8 cellular contexts compared by ENCODE assay signal in genomic region chr3:141460097-141460704, GRCh38. TPM values are rescaled to one million over a fixed set of nuclear protein-coding genes. Genes with fewer than 3 reads are reported as not detected.
DNase-seq lines count a peak whose midpoint lies in the region; ATAC-seq, FAIRE-seq and TF ChIP-seq lines count a peak whose summit lies in the region.

No MANE protein-coding gene starts in this region.

- DNase-seq in NCI-H526 (lab: John Stamatoyannopoulos, UW) (peak; percentile 63 to 93), cerebellum (ENCODE audit: low spot score) (peak; percentile 88), HepG2 (ENCODE audit: low spot score) (peak; percentile 75)
- peak; percentile 85 to 95 for DNase-seq in activated CD4-positive, alpha-beta T cell treated with anti-CD3 and anti-CD28 coated beads for 4 hours
- peak; percentile 72 to 81 (median 76) for DNase-seq in stimulated activated CD4-positive, alpha-beta T cell treated with anti-CD3 and anti-CD28 coated beads, TNF-alpha, amount 100 ng/mL, for 1 hour (ENCODE audit: low read depth in 3 of 3, low spot score in 1 of 3)

- no peaks in the 10 kb centered on the region for H3K27me3 ChIP-seq in HepG2 (ENCODE audit: control insufficient read depth in 1 of 2, insufficient read depth in 2 of 2, low read length in 2 of 2)

- intact Hi-C loops in HepG2 (cut with micrococcal nuclease; ENCODE audit: unreplicated experiment), result loop anchor here (1.0 to 10.0 kb wide), 2 partner anchors 101 to 185 kb away; no protein-coding TSS in a partner anchor

- no peak overlapping the region for H2AFZ ChIP-seq in HepG2 (ENCODE audit: low read length)

- peaks cover 9% of the 10 kb centered on the region for H3K9me3 ChIP-seq in HepG2 (ENCODE audit: low read length)

- H3K4me2 ChIP-seq in HepG2 (ENCODE audit: low read depth, low read length), result no peak overlapping the region

- H3K4me1 ChIP-seq in HepG2 (ENCODE audit: insufficient read depth, low read length), result peaks cover 77% of the 10 kb centered on the region

- TF ChIP-seq POLR2A in HepG2 (IDR thresholded peaks at IDR 0.05; ENCODE audit: insufficient read depth in 1 of 2, low read depth in 2 of 2, low read length in 2 of 2), result no peak

- H3K36me3 ChIP-seq in HepG2 (replicated peaks in 1 of 2; ENCODE audit: control insufficient read depth in 1 of 2, insufficient read depth in 2 of 2, low read length in 2 of 2), result no peaks in the 10 kb centered on the region

- in situ Hi-C loops in HepG2 (cut with HindIII; ENCODE audit: extremely low pct_ligation_motif_present, low pct_unique_long_range_greater_than_20kb), result loop anchor here (5.0 kb wide), 1 partner anchor 97 kb away; no protein-coding TSS in a partner anchor

- TF ChIP-seq EP300 in HepG2 (IDR thresholded peaks at IDR 0.05; ENCODE audit: low read depth in 2 of 2, low read length in 2 of 2) (no peak), HepG2 (CRISPR knock-in tag; IDR thresholded peaks at IDR 0.05; ENCODE audit: borderline replicate concordance) (no peak)

- H3K27ac ChIP-seq in C4-2B, result no peak overlapping the region
- no peak overlapping the region for H3K27ac ChIP-seq in HepG2 (ENCODE audit: extremely low read length, insufficient read depth, low read length)

- ATAC-seq in GM19372 (IDR thresholded peaks at IDR 0.05; ENCODE audit: low read depth, unreplicated experiment) (peak; percentile 88), HG03460 (IDR thresholded peaks at IDR 0.05; ENCODE audit: unreplicated experiment) (peak; percentile 88), HepG2 (peak; percentile 92)

- 16% methylated on average over 9 of the region's 10 CpGs for WGBS in HepG2 (ENCODE audit: low lambda C conversion rate)

- peak; percentile 37 for FAIRE-seq in HepG2 (lab: Jason Lieb, UNC)

- peak; percentile 86 for TF ChIP-seq RAD21 in HepG2 (CRISPR knock-in tag; IDR thresholded peaks at IDR 0.05)

- TF ChIP-seq CTCF in C4-2B (conservative IDR thresholded peaks at IDR 0.05) (peak; percentile 99), HepG2 (CRISPR knock-in tag; IDR thresholded peaks at IDR 0.05) (peak; percentile 95)

- POLR2A ChIA-PET in HepG2 (lab: Yijun Ruan, JAX), result interaction anchor here (1.1 to 1.3 kb wide), 3 partner anchors 99 to 152 kb away, joined by 3 to 5 read pairs (median 4); no protein-coding TSS in a partner anchor

- H4K20me1 ChIP-seq in HepG2 (ENCODE audit: insufficient read depth, low read length), result no peaks in the 10 kb centered on the region

- H3K4me3 ChIP-seq in HepG2 (replicated peaks in 1 of 3; ENCODE audit: insufficient read depth in 1 of 3, low read depth in 2 of 3, low read length in 3 of 3), result no peak overlapping the region

- no peak overlapping the region for H3K9ac ChIP-seq in HepG2 (ENCODE audit: insufficient read depth, low read depth, low read length)

- CTCF ChIA-PET in HepG2 (lab: Yijun Ruan, JAX; ENCODE audit: low intra/inter-chr PET ratio, low total read pairs), result interaction anchor here (0.7 to 5.1 kb wide), 5 partner anchors 11 to 185 kb away, joined by 3 to 42 read pairs (median 5); no protein-coding TSS in a partner anchor

- no TSS peak for BruUV-seq in HepG2 (replicated peaks; lab: Mats Ljungman, UMichigan)

- no peaks in the 10 kb centered on the region for H3K79me2 ChIP-seq in HepG2 (ENCODE audit: insufficient read depth, low read length)

TF ChIP-seq in HepG2, 621 proteins besides CTCF, POLR2A, EP300 and RAD21 (continues in another document):
- TF ChIP-seq KAT7 (CRISPR knock-in tag; IDR thresholded peaks at IDR 0.05; ENCODE audit: borderline replicate concordance), result no peak
- TF ChIP-seq SMARCE1 (IDR thresholded peaks at IDR 0.05; ENCODE audit: borderline replicate concordance), result no peak
- TF ChIP-seq ZNF780A (CRISPR knock-in tag; IDR thresholded peaks at IDR 0.05), result no peak
- no peak for TF ChIP-seq PPARG (CRISPR knock-in tag; conservative IDR thresholded peaks at IDR 0.05)
- no peak for TF ChIP-seq ZNF530 (CRISPR knock-in tag; IDR thresholded peaks at IDR 0.05; ENCODE audit: low read depth)
- TF ChIP-seq ZNF460 (CRISPR knock-in tag; IDR thresholded peaks at IDR 0.05; ENCODE audit: borderline replicate concordance), result no peak
- no peak for TF ChIP-seq ZEB1 (IDR thresholded peaks at IDR 0.05; ENCODE audit: insufficient replicate concordance, low read depth)
- TF ChIP-seq SP1 (IDR thresholded peaks at IDR 0.05), result no peak
- no peak for TF ChIP-seq SP1 (CRISPR knock-in tag; IDR thresholded peaks at IDR 0.05)
- no peak for TF ChIP-seq CHCHD3 (CRISPR knock-in tag; IDR thresholded peaks at IDR 0.05)
- no peak for TF ChIP-seq POLR2G (IDR thresholded peaks at IDR 0.05; ENCODE audit: low read depth, low read length)
- TF ChIP-seq MIXL1 (CRISPR knock-in tag; IDR thresholded peaks at IDR 0.05), result 0 out of 2 replicates have a peak, but pooled peaks have one; percentile 32
- TF ChIP-seq SMARCC2 (IDR thresholded peaks at IDR 0.05), result no peak
- 0 out of 2 replicates have a peak, but pooled peaks have one; percentile 26 for TF ChIP-seq HBP1 (CRISPR knock-in tag; IDR thresholded peaks at IDR 0.05; ENCODE audit: low read depth)
- TF ChIP-seq ZNF512B (CRISPR knock-in tag; IDR thresholded peaks at IDR 0.05; ENCODE audit: borderline replicate concordance), result no peak
- no peak for TF ChIP-seq DDIT3 (CRISPR knock-in tag; IDR thresholded peaks at IDR 0.05)
- 0 out of 2 replicates have a peak, but pooled peaks have one; percentile 35 for TF ChIP-seq SALL2 (CRISPR knock-in tag; IDR thresholded peaks at IDR 0.05)
- no peak for TF ChIP-seq THYN1 (CRISPR knock-in tag; IDR thresholded peaks at IDR 0.05; ENCODE audit: borderline replicate concordance, low read depth)
- no peak for TF ChIP-seq SMAD1 (CRISPR knock-in tag; IDR thresholded peaks at IDR 0.05; ENCODE audit: borderline replicate concordance, low read depth)

RNA-seq across cellular contexts. Expression of gene RASA2, which starts 26.6 kb away (rescaled TPM):
- total RNA-seq in cerebellum, result 30.3 TPM
- total RNA-seq in HepG2 (2016; rRNA removed; fragmentation: Illumina TruSeq; extraction: Trizol), result 8.5 and 10.7 TPM in 2 replicates
- 3.6 and 5.2 TPM in 2 replicates for total RNA-seq in HepG2 (2016; cell fraction: cytosol; rRNA removed; fragmentation: Illumina TruSeq; extraction: Trizol; ENCODE audit: low read depth)
- total RNA-seq in HepG2 (2016; cell fraction: insoluble cytoplasmic fraction; rRNA removed; fragmentation: Illumina TruSeq; extraction: Trizol), result 8.6 and 10.3 TPM in 2 replicates
- total RNA-seq in HepG2 (2016; cell fraction: membrane; rRNA removed; fragmentation: Illumina TruSeq; extraction: Trizol), result 3.4 and 4.9 TPM in 2 replicates
- total RNA-seq in HepG2 (2016; cell fraction: nucleus; rRNA removed; fragmentation: Illumina TruSeq; extraction: Trizol), result 14.0 and 14.2 TPM in 2 replicates
- 4.8 and 5.4 TPM in 2 replicates for polyA plus RNA-seq in HepG2 (2011; rRNA removed)
- polyA plus RNA-seq in HepG2 (2011; cell fraction: cytosol; rRNA removed), result 1.7 and 2.9 TPM in 2 replicates
- 5.9 and 7.2 TPM in 2 replicates for polyA plus RNA-seq in HepG2 (2011; cell fraction: nucleus; rRNA removed)
- 4.2 and 4.9 TPM in 2 replicates for polyA plus RNA-seq in HepG2 (2012)
- 0.27 and 0.46 TPM in 2 replicates for polyA plus RNA-seq in HepG2 (2016; cell fraction: cytosol; fragmentation: Illumina TruSeq; extraction: Trizol; ENCODE audit: low read depth)
- polyA plus RNA-seq in HepG2 (2016; cell fraction: insoluble cytoplasmic fraction; fragmentation: Illumina TruSeq; extraction: Trizol; ENCODE audit: low read depth), result 6.2 and 6.4 TPM in 2 replicates
- polyA plus RNA-seq in HepG2 (2016; cell fraction: membrane; fragmentation: Illumina TruSeq; extraction: Trizol; ENCODE audit: low read depth), result 1.2 TPM in 2 replicates
- polyA plus RNA-seq in HepG2 (2016; cell fraction: nucleus; fragmentation: Illumina TruSeq; extraction: Trizol; ENCODE audit: insufficient read depth, low read depth), result 13.4 and 13.5 TPM in 2 replicates
- 2.8 and 4.0 TPM in 2 replicates for polyA minus RNA-seq in HepG2 (2011; rRNA and poly(A)+ RNA removed; ENCODE audit: low replicate concordance)
- 6.3 and 7.7 TPM in 2 replicates for polyA minus RNA-seq in HepG2 (2011; cell fraction: cytosol; rRNA and poly(A)+ RNA removed)
- polyA minus RNA-seq in HepG2 (2011; cell fraction: nucleus; rRNA and poly(A)+ RNA removed), result 19.6 and 20.8 TPM in 2 replicates
